ENCODE assay signal across 25 cellular contexts in the genomic region with DNA sequence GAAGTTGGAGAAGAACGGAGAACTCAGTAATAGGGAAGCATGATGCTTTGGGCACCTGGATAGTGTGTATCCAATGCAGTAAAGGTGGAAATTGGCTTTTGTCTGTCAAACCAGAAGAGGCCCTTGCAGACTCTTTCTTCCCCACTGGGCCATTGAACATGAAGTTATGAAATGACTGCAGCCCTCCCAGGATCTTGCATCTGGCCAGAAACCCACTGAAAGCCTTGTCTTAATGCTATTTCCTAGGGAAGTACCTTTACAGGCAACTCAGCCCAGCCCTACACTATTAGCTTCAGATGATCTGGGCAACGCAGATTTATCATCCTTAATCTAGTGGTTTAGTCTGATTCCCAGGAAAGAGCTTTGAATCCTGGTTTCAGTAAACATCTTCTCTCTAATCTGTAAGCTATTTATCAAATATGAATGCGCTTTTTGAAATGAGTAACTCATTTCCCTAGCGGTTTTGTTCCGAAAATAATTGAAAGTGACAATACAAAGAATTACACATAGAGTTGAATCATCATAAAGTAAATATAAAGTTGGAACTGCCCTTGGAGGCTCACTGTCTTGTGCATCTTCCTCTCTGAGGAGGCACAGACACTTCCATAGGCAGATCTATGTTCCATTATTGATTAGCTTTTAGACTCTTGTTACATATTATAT.
A peak's percentile ranks its signal among the peaks of the same experiment; 100 is the strongest.
DNase-seq lines count a peak whose midpoint lies in the region; ATAC-seq lines count a peak whose summit lies in the region.
"Had no signal": no experiment of that assay in that cellular context is flagged by ENCODE, and none has a peak within 500 bp of the region (broad histone marks: within the 10 kb centered on the region; RNA-seq: fewer than 3 reads in every experiment).

No MANE protein-coding gene starts in this region.

- H3K36me3 Mint-ChIP-seq in activated CD4-positive, alpha-beta T cell treated with anti-CD3 and anti-CD28 coated beads, Interleukin-2, amount 10 ng/mL, durations not matched to agents 24 days and 14 days (ENCODE audit: low read depth): no peaks in the 10 kb centered on the region
- H3K36me3 Mint-ChIP-seq: activated naive CD8-positive, alpha-beta T cell; CD4-positive, CD25-positive, alpha-beta regulatory T cell; T-cell had no signal

- no peaks in the 10 kb centered on the region for H3K9me3 Mint-ChIP-seq in activated CD4-positive, alpha-beta T cell treated with anti-CD3 and anti-CD28 coated beads, Interleukin-2, amount 10 ng/mL, durations not matched to agents 24 days and 14 days
- H3K9me3 Mint-ChIP-seq: CD4-positive, CD25-positive, alpha-beta regulatory T cell; stimulated activated naive CD8-positive, alpha-beta T cell treated with anti-CD3 and anti-CD28 coated beads, Interleukin-15, Interleukin-2, amounts not matched to agents 100 ng/mL and 50 ng/mL, for 24 hours; T-cell had no signal

- H3K4me3 Mint-ChIP-seq in activated CD4-positive, alpha-beta T cell treated with anti-CD3 and anti-CD28 coated beads, Interleukin-2, amount 10 ng/mL, durations not matched to agents 24 days and 14 days: no peak overlapping the region
- H3K4me3 Mint-ChIP-seq: activated naive CD8-positive, alpha-beta T cell; CD4-positive, CD25-positive, alpha-beta regulatory T cell; H9; stimulated activated naive CD8-positive, alpha-beta T cell treated with anti-CD3 and anti-CD28 coated beads, Interleukin-15, Interleukin-2, amounts not matched to agents 100 ng/mL and 50 ng/mL, for 24 hours; T-cell had no signal

- peak; percentile 42 for ATAC-seq in GM18499 (IDR thresholded peaks at IDR 0.05; ENCODE audit: insufficient read depth, unreplicated experiment)
- ATAC-seq in GM21576 (IDR thresholded peaks at IDR 0.05; ENCODE audit: unreplicated experiment): peak; percentile 46
- no peak for ATAC-seq in GM21526 (IDR thresholded peaks at IDR 0.05; ENCODE audit: low FRiP score, unreplicated experiment)
- ATAC-seq: body of pancreas, T-cell had no signal

- intact Hi-C loops in activated CD4-positive, alpha-beta T cell treated with anti-CD3 and anti-CD28 coated beads, Interleukin-2, amount 10 ng/mL, durations not matched to agents 24 days and 14 days (cut with micrococcal nuclease): no loop called here

- no peak overlapping the region for H3K27ac Mint-ChIP-seq in activated CD4-positive, alpha-beta T cell treated with anti-CD3 and anti-CD28 coated beads, Interleukin-2, amount 10 ng/mL, durations not matched to agents 24 days and 14 days
- H3K27ac Mint-ChIP-seq: activated naive CD8-positive, alpha-beta T cell; CD4-positive, CD25-positive, alpha-beta regulatory T cell; H9; stimulated activated naive CD8-positive, alpha-beta T cell treated with anti-CD3 and anti-CD28 coated beads, Interleukin-15, Interleukin-2, amounts not matched to agents 100 ng/mL and 50 ng/mL, for 24 hours; T-cell had no signal

- no peaks in the 10 kb centered on the region for H3K27me3 Mint-ChIP-seq in activated CD4-positive, alpha-beta T cell treated with anti-CD3 and anti-CD28 coated beads, Interleukin-2, amount 10 ng/mL, durations not matched to agents 24 days and 14 days
- H3K27me3 Mint-ChIP-seq: activated naive CD8-positive, alpha-beta T cell; CD4-positive, CD25-positive, alpha-beta regulatory T cell; stimulated activated naive CD8-positive, alpha-beta T cell treated with anti-CD3 and anti-CD28 coated beads, Interleukin-15, Interleukin-2, amounts not matched to agents 100 ng/mL and 50 ng/mL, for 24 hours; T-cell had no signal

- DNase-seq in NCI-H82 (lab: John Stamatoyannopoulos, UW) (peak; percentile 67), fibroblast of gingiva (ENCODE audit: low read depth) (peak; percentile 29), DMS 273 (lab: John Stamatoyannopoulos, UW; ENCODE audit: unreplicated experiment) (no peak), cerebellar nuclear complex (lab: John Stamatoyannopoulos, UW) (no peak)
- no peak for DNase-seq in activated CD4-positive, alpha-beta T cell treated with anti-CD3 and anti-CD28 coated beads, Interleukin-2, amount 10 ng/mL, durations not matched to agents 24 days and 14 days
- DNase-seq: body of pancreas; CD4-positive, CD25-positive, alpha-beta regulatory T cell; DMS153; foreskin melanocyte; GF-D8; H9; islet precursor cell; NCI-H146; NCI-H2171; nucleus accumbens; SIG-M5; spleen; stimulated activated CD4-positive, alpha-beta T cell treated with anti-CD3 and anti-CD28 coated beads, Interleukin-4, amount 100 ng/mL, for 24 hours; T-cell; transverse colon had no signal

- no peaks in the 10 kb centered on the region for H3K4me1 Mint-ChIP-seq in activated CD4-positive, alpha-beta T cell treated with anti-CD3 and anti-CD28 coated beads, Interleukin-2, amount 10 ng/mL, durations not matched to agents 24 days and 14 days
- H3K4me1 Mint-ChIP-seq: H9, T-cell had no signal

Comparison
In these comparisons a context has a peak if more than half of its experiments do, and no peak if none do; other contexts are left out.
1. DNase-seq: peak in NCI-H82 (single experiment) and fibroblast of gingiva (single experiment); none in DMS 273 (single experiment), activated CD4-positive, alpha-beta T cell treated with anti-CD3 and anti-CD28 coated beads, Interleukin-2, amount 10 ng/mL, durations not matched to agents 24 days and 14 days (single experiment) and cerebellar nuclear complex (0 of 2).